In genomic region chr6:63963756-63964315, GRCh38 we compare ENCODE assay signal across 17 cellular contexts.
DNase-seq lines count a peak whose midpoint lies in the region; ATAC-seq and TF ChIP-seq lines count a peak whose summit lies in the region.
"Had no signal": no experiment of that assay in that cellular context is flagged by ENCODE, and none has a peak within 500 bp of the region (broad histone marks: within the 10 kb centered on the region; RNA-seq: fewer than 3 reads in every experiment).

No MANE protein-coding gene starts in this region.

- H3K4me3 ChIP-seq in HUES64 (ENCODE audit: low read length) (0 out of 2 replicates have a peak overlapping the region, but pooled peaks have one; percentile 19), liver (ENCODE audit: low read depth in 1 of 3, low read length in 3 of 3) (no peak overlapping the region), gastroesophageal sphincter (no peak overlapping the region), left ventricle myocardium inferior (no peak overlapping the region)
- H3K4me3 ChIP-seq: pancreas had no signal

- H3K27me3 ChIP-seq in HUES64 (ENCODE audit: insufficient read depth, low read length) (no peaks in the 10 kb centered on the region), liver (ENCODE audit: control insufficient read depth in 4 of 4, insufficient read depth in 4 of 4, low read length in 3 of 4) (no peaks in the 10 kb centered on the region), gastroesophageal sphincter (no peaks in the 10 kb centered on the region), left ventricle myocardium inferior (ENCODE audit: low read depth) (no peaks in the 10 kb centered on the region)
- H3K27me3 ChIP-seq: pancreas had no signal

- H3K9me3 ChIP-seq in HUES64 (ENCODE audit: insufficient read depth, low read depth, low read length) = 0 out of 2 replicates have a peak, but pooled peaks cover 4% of the 10 kb centered on the region
- H3K9me3 ChIP-seq in liver (ENCODE audit: control insufficient read depth in 4 of 4, low read length in 3 of 4) = no peaks in the 10 kb centered on the region
- no peaks in the 10 kb centered on the region for H3K9me3 ChIP-seq in gastroesophageal sphincter
- peaks cover 9% of the 10 kb centered on the region for H3K9me3 ChIP-seq in left ventricle myocardium inferior (replicated peaks)
- H3K9me3 ChIP-seq: pancreas had no signal

- no peak for ATAC-seq in WTC11
- no peak for ATAC-seq in HG03097 (IDR thresholded peaks at IDR 0.05; ENCODE audit: low FRiP score, unreplicated experiment)
- no peak for ATAC-seq in gastroesophageal sphincter
- ATAC-seq: CD8-positive, alpha-beta T cell; pancreas; stimulated activated memory B cell treated with anti-CD40 and anti-IgM and Interleukin-4, amounts not matched to agents 10 μg/mL and 1 μg/mL and 100 μg/mL, for 72 hours had no signal

- H3K27me3 Mint-ChIP-seq in WTC11 (ENCODE audit: low read depth) = peaks cover 6% of the 10 kb centered on the region; the same call in 1 of the 2 replicates
- H3K27me3 Mint-ChIP-seq: stimulated activated memory B cell treated with anti-CD40 and anti-IgM and Interleukin-4, amounts not matched to agents 10 μg/mL and 1 μg/mL and 100 μg/mL, for 72 hours had no signal

- H3K4me3 Mint-ChIP-seq in WTC11 = peak overlapping the region; percentile 44
- H3K4me3 Mint-ChIP-seq: CD8-positive, alpha-beta T cell; stimulated activated memory B cell treated with anti-CD40 and anti-IgM and Interleukin-4, amounts not matched to agents 10 μg/mL and 1 μg/mL and 100 μg/mL, for 72 hours had no signal

- H3K9ac ChIP-seq in HUES64 (ENCODE audit: low read depth, low read length) (no peak overlapping the region), liver (ENCODE audit: low read depth in 1 of 2, low read length in 2 of 2) (no peak overlapping the region)

- peak overlapping the region; percentile 48 for H3K27ac ChIP-seq in HUES64 (ENCODE audit: low read depth, low read length)
- no peak overlapping the region for H3K27ac ChIP-seq in liver (ENCODE audit: low read depth in 1 of 2, low read length in 2 of 2)
- H3K27ac ChIP-seq in gastroesophageal sphincter = no peak overlapping the region
- no peak overlapping the region for H3K27ac ChIP-seq in left ventricle myocardium inferior (replicated peaks)
- H3K27ac ChIP-seq: pancreas had no signal

- intact Hi-C loops in left ventricle myocardium inferior (cut with micrococcal nuclease) = no loop called here

- TF ChIP-seq CTCF in WTC11 (IDR thresholded peaks at IDR 0.05) = no peak
- TF ChIP-seq CTCF in liver (IDR thresholded peaks at IDR 0.05; ENCODE audit: low read depth, low read length, missing input control) = no peak
- no peak for TF ChIP-seq CTCF in gastroesophageal sphincter (IDR thresholded peaks at IDR 0.05)
- no peak for TF ChIP-seq CTCF in left ventricle myocardium inferior (IDR thresholded peaks at IDR 0.05; ENCODE audit: borderline replicate concordance)

- H3K4me1 ChIP-seq in HUES64 (ENCODE audit: insufficient read depth, low read length) = peaks cover 39% of the 10 kb centered on the region
- H3K4me1 ChIP-seq in liver (ENCODE audit: control insufficient read depth in 4 of 4, insufficient read depth in 4 of 4, low read length in 3 of 4) = no peaks in the 10 kb centered on the region
- no peaks in the 10 kb centered on the region for H3K4me1 ChIP-seq in gastroesophageal sphincter
- H3K4me1 ChIP-seq in left ventricle myocardium inferior = no peaks in the 10 kb centered on the region
- H3K4me1 ChIP-seq: pancreas had no signal

- H3K4me1 Mint-ChIP-seq in WTC11 = peaks cover 59% of the 10 kb centered on the region
- H3K4me1 Mint-ChIP-seq: stimulated activated memory B cell treated with anti-CD40 and anti-IgM and Interleukin-4, amounts not matched to agents 10 μg/mL and 1 μg/mL and 100 μg/mL, for 72 hours had no signal

- peak; percentile 12 to 19 for TF ChIP-seq RAD21 in liver (IDR thresholded peaks at IDR 0.05)

- H3K36me3 Mint-ChIP-seq in WTC11 = peaks cover 32% of the 10 kb centered on the region
- H3K36me3 Mint-ChIP-seq: CD8-positive, alpha-beta T cell; stimulated activated memory B cell treated with anti-CD40 and anti-IgM and Interleukin-4, amounts not matched to agents 10 μg/mL and 1 μg/mL and 100 μg/mL, for 72 hours had no signal

- TF ChIP-seq POLR2A in gastroesophageal sphincter (IDR thresholded peaks at IDR 0.05) = no peak

- no peak for TF ChIP-seq EP300 in gastroesophageal sphincter (IDR thresholded peaks at IDR 0.05)

- H3K9me3 Mint-ChIP-seq in WTC11 = peaks cover 39% of the 10 kb centered on the region

- POLR2A ChIA-PET in WTC11 (lab: Charles Lee) = no interaction called here

- CTCF ChIA-PET in WTC11 (lab: Charles Lee) = no interaction called here

- DNase-seq in COLO829 (ENCODE audit: low spot score) (peak; percentile 67), WTC11 (ENCODE audit: low spot score) (no peak), SKM-1 treated with dmso at 0.1 percent for 144 hours (lab: John Stamatoyannopoulos, UW; ENCODE audit: unreplicated experiment) (no peak), left ventricle myocardium inferior (no peak)
- DNase-seq: activated CD4-positive, alpha-beta T cell treated with anti-CD3 and anti-CD28 coated beads, Interleukin-2, amount 50 U/mL, for 4 hours; activated gamma-delta T cell; activated T-cell treated with anti-CD3 and anti-CD28 coated beads for 4 hours; CD8-positive, alpha-beta T cell; DND-41; kidney; mammary epithelial cell; pancreas had no signal

- H3K36me3 ChIP-seq in HUES64 (ENCODE audit: insufficient read depth, low read length) = no peaks in the 10 kb centered on the region
- no peaks in the 10 kb centered on the region for H3K36me3 ChIP-seq in liver (ENCODE audit: control insufficient read depth in 4 of 4, insufficient read depth in 3 of 4, low read depth in 1 of 4, low read length in 3 of 4)
- H3K36me3 ChIP-seq in gastroesophageal sphincter = no peaks in the 10 kb centered on the region
- H3K36me3 ChIP-seq in left ventricle myocardium inferior = no peaks in the 10 kb centered on the region
- H3K36me3 ChIP-seq: pancreas had no signal

- H3K27ac Mint-ChIP-seq in WTC11 = peak overlapping the region; percentile 79
- H3K27ac Mint-ChIP-seq: CD8-positive, alpha-beta T cell; stimulated activated memory B cell treated with anti-CD40 and anti-IgM and Interleukin-4, amounts not matched to agents 10 μg/mL and 1 μg/mL and 100 μg/mL, for 72 hours had no signal

TF ChIP-seq in WTC11, 78 proteins besides CTCF, POLR2A, EP300 and RAD21:
- TF ChIP-seq PRRX2 (CRISPR knock-in tag; IDR thresholded peaks at IDR 0.05) (no peak), ZNF423 (CRISPR knock-in tag; IDR thresholded peaks at IDR 0.05) (no peak), NFATC4 (CRISPR knock-in tag; IDR thresholded peaks at IDR 0.05) (no peak), E2F1 (CRISPR knock-in tag; IDR thresholded peaks at IDR 0.05) (no peak), E2F4 (CRISPR knock-in tag; IDR thresholded peaks at IDR 0.05; ENCODE audit: borderline replicate concordance, low read depth) (no peak), MAX (CRISPR knock-in tag; IDR thresholded peaks at IDR 0.05) (no peak)

TF ChIP-seq in liver, 16 proteins besides CTCF, POLR2A, EP300 and RAD21 (continues in another document):
- TF ChIP-seq ATF3 (IDR thresholded peaks at IDR 0.05) (no peak), JUND (IDR thresholded peaks at IDR 0.05) (no peak), GABPA (IDR thresholded peaks at IDR 0.05 in 1 of 2, conservative IDR thresholded peaks at IDR 0.05 in 1 of 2) (no peak), ZBTB33 (IDR thresholded peaks at IDR 0.05) (no peak), MAX (IDR thresholded peaks at IDR 0.05) (no peak), FOXA2 (IDR thresholded peaks at IDR 0.05) (no peak), HNF4A (conservative IDR thresholded peaks at IDR 0.05) (no peak)
